38 cellular contexts compared by ENCODE assay signal in the genomic region with DNA sequence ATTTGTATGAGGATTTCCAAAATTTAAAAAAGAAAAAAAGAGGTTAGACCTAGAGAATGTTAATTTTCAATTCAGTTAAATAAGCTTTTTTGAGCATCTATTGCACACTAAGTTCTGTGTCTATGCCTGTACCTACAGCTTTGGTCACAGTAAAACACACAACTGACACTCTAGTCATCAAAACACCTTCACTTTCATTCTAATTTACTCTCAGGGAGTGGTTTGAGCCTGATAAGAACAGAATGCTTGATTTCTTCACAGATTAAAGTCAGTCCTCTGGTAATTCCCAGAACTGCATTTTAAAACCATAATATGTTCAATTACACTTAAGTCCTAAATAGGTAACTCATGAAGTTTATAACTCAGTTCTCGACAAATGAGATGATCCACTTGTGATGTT. TPM values are rescaled to one million over a fixed set of nuclear protein-coding genes. Genes with fewer than 3 reads are reported as not detected.
"Had no signal": no experiment of that assay in that cellular context is flagged by ENCODE, and none has a peak within 500 bp of the region (broad histone marks: within the 10 kb centered on the region; RNA-seq: fewer than 3 reads in every experiment).

No MANE protein-coding gene starts in this region.

- H3K4me1 ChIP-seq: adrenal gland, body of pancreas, breast epithelium had no signal

- H3K4me1 Mint-ChIP-seq: activated B cell treated with CpG ODN at 0.5 μM for 24 hours; activated CD4-positive, alpha-beta T cell treated with anti-CD3 and anti-CD28 coated beads, Interleukin-2, amount 10 ng/mL, durations not matched to agents 24 days and 14 days; activated naive CD8-positive, alpha-beta T cell treated with anti-CD3 and anti-CD28 coated beads for 36 hours; activated T-helper 17 cell treated with anti-CD3 and anti-CD28 coated beads, Interleukin-2, amount 50 U/mL, for 72 hours had no signal

- H3K4me3 ChIP-seq: adrenal gland, body of pancreas, breast epithelium had no signal

- H3K27ac Mint-ChIP-seq: activated B cell treated with CpG ODN at 0.5 μM for 24 hours; activated CD4-positive, alpha-beta memory T cell treated with anti-CD3 and anti-CD28 coated beads for 36 hours; activated CD4-positive, alpha-beta T cell treated with anti-CD3 and anti-CD28 coated beads, Interleukin-2, amount 10 ng/mL, durations not matched to agents 24 days and 14 days; activated CD8-positive, alpha-beta T cell treated with anti-CD3 and anti-CD28 coated beads for 36 hours; activated naive CD4-positive, alpha-beta T cell treated with anti-CD3 and anti-CD28 coated beads for 36 hours; activated naive CD4-positive, alpha-beta T cell treated with anti-CD3 and anti-CD28 coated beads, Interleukin-2, amount 50 U/mL, for 72 hours; activated naive CD8-positive, alpha-beta T cell treated with anti-CD3 and anti-CD28 coated beads for 36 hours; activated T-cell treated with anti-CD3 and anti-CD28 coated beads, Interleukin-2, amount 50 U/mL, for 72 hours; activated T-helper 1 cell treated with anti-CD3 and anti-CD28 coated beads, Interleukin-12 subunit alpha, Interleukin-12 subunit beta, Interleukin-2, Interleukin-4 antibody, amounts not matched to agents 30 ng/mL and 10 ng/mL and 1 ng/mL, durations not matched to agents 14 hours and 24 hours and 36 hours; activated T-helper 17 cell treated with anti-CD3 and anti-CD28 coated beads, Interleukin-2, amount 50 U/mL, for 72 hours; T-helper 1 cell treated with Interleukin-12 subunit alpha and Interleukin-12 subunit beta and Interleukin-4 antibody, amounts not matched to agents 30 μg/mL and 1 μg/mL, for 36 hours; T-helper 2 cell treated with Interferon-gamma antibody and Interleukin-4, amounts not matched to agents 5 μg/mL and 100 μg/mL, for 36 hours had no signal

- H3K4me3 Mint-ChIP-seq: activated B cell treated with CpG ODN at 0.5 μM for 24 hours; activated CD4-positive, alpha-beta memory T cell treated with anti-CD3 and anti-CD28 coated beads for 36 hours; activated CD4-positive, alpha-beta T cell treated with anti-CD3 and anti-CD28 coated beads, Interleukin-2, amount 10 ng/mL, durations not matched to agents 24 days and 14 days; activated CD8-positive, alpha-beta T cell treated with anti-CD3 and anti-CD28 coated beads for 36 hours; activated naive CD4-positive, alpha-beta T cell treated with anti-CD3 and anti-CD28 coated beads for 36 hours; activated naive CD8-positive, alpha-beta T cell treated with anti-CD3 and anti-CD28 coated beads for 36 hours; activated T-cell treated with anti-CD3 and anti-CD28 coated beads, Interleukin-2, amount 50 U/mL, for 4 hours; activated T-cell treated with anti-CD3 and anti-CD28 coated beads, Interleukin-2, amount 50 U/mL, for 72 hours; activated T-helper 1 cell treated with anti-CD3 and anti-CD28 coated beads, Interleukin-12 subunit alpha, Interleukin-12 subunit beta, Interleukin-2, Interleukin-4 antibody, amounts not matched to agents 30 ng/mL and 10 ng/mL and 1 ng/mL, durations not matched to agents 14 hours and 24 hours and 36 hours; activated T-helper 17 cell treated with anti-CD3 and anti-CD28 coated beads, Interleukin-2, amount 50 U/mL, for 72 hours; T-helper 1 cell treated with Interleukin-12 subunit alpha and Interleukin-12 subunit beta and Interleukin-4 antibody, amounts not matched to agents 30 μg/mL and 1 μg/mL, for 36 hours; T-helper 2 cell treated with Interferon-gamma antibody and Interleukin-4, amounts not matched to agents 5 μg/mL and 100 μg/mL, for 36 hours had no signal

- H3K27ac ChIP-seq: adrenal gland, body of pancreas, brain microvascular endothelial cell, breast epithelium, VCaP had no signal

- ATAC-seq: activated CD8-positive, alpha-beta T cell treated with anti-CD3 and anti-CD28 coated beads for 36 hours; activated naive CD4-positive, alpha-beta T cell treated with anti-CD3 and anti-CD28 coated beads, Interleukin-2, amount 50 U/mL, for 72 hours; activated T-cell treated with anti-CD3 and anti-CD28 coated beads, Interleukin-2, amount 50 U/mL, for 4 hours; activated T-cell treated with anti-CD3 and anti-CD28 coated beads, Interleukin-2, amount 50 U/mL, for 72 hours; activated T-helper 17 cell treated with anti-CD3 and anti-CD28 coated beads, Interleukin-2, amount 50 U/mL, for 72 hours; body of pancreas had no signal

- H3K27me3 ChIP-seq: adrenal gland, body of pancreas, brain microvascular endothelial cell, breast epithelium had no signal

- H3K36me3 Mint-ChIP-seq: activated CD4-positive, alpha-beta memory T cell treated with anti-CD3 and anti-CD28 coated beads for 36 hours; activated naive CD4-positive, alpha-beta T cell treated with anti-CD3 and anti-CD28 coated beads, Interleukin-2, amount 50 U/mL, for 72 hours; activated naive CD8-positive, alpha-beta T cell treated with anti-CD3 and anti-CD28 coated beads for 36 hours had no signal

- H3K9me3 Mint-ChIP-seq: activated B cell treated with CpG ODN at 0.5 μM for 24 hours; activated CD4-positive, alpha-beta memory T cell treated with anti-CD3 and anti-CD28 coated beads for 36 hours; activated CD4-positive, alpha-beta T cell treated with anti-CD3 and anti-CD28 coated beads, Interleukin-2, amount 10 ng/mL, durations not matched to agents 24 days and 14 days; activated CD8-positive, alpha-beta T cell treated with anti-CD3 and anti-CD28 coated beads for 36 hours; activated naive CD4-positive, alpha-beta T cell treated with anti-CD3 and anti-CD28 coated beads for 36 hours; activated naive CD4-positive, alpha-beta T cell treated with anti-CD3 and anti-CD28 coated beads, Interleukin-2, amount 50 U/mL, for 72 hours; activated naive CD8-positive, alpha-beta T cell treated with anti-CD3 and anti-CD28 coated beads for 36 hours; activated T-cell treated with anti-CD3 and anti-CD28 coated beads, Interleukin-2, amount 50 U/mL, for 4 hours; activated T-cell treated with anti-CD3 and anti-CD28 coated beads, Interleukin-2, amount 50 U/mL, for 72 hours; activated T-helper 1 cell treated with anti-CD3 and anti-CD28 coated beads, Interleukin-12 subunit alpha, Interleukin-12 subunit beta, Interleukin-2, Interleukin-4 antibody, amounts not matched to agents 30 ng/mL and 10 ng/mL and 1 ng/mL, durations not matched to agents 14 hours and 24 hours and 36 hours; activated T-helper 17 cell treated with anti-CD3 and anti-CD28 coated beads, Interleukin-2, amount 50 U/mL, for 72 hours; T-helper 1 cell treated with Interleukin-12 subunit alpha and Interleukin-12 subunit beta and Interleukin-4 antibody, amounts not matched to agents 30 μg/mL and 1 μg/mL, for 36 hours; T-helper 2 cell treated with Interferon-gamma antibody and Interleukin-4, amounts not matched to agents 5 μg/mL and 100 μg/mL, for 36 hours had no signal

- H3K9me3 ChIP-seq: adrenal gland, body of pancreas, breast epithelium had no signal

- DNase-seq: activated B cell treated with CpG ODN at 0.5 μM for 24 hours; activated CD4-positive, alpha-beta memory T cell treated with anti-CD3 and anti-CD28 coated beads for 36 hours; activated CD4-positive, alpha-beta T cell treated with anti-CD3 and anti-CD28 coated beads for 4 hours; activated CD4-positive, alpha-beta T cell treated with anti-CD3 and anti-CD28 coated beads, Interleukin-2, amount 10 ng/mL, durations not matched to agents 24 days and 14 days; activated CD4-positive, alpha-beta T cell treated with anti-CD3 and anti-CD28 coated beads, Interleukin-2, amount 50 U/mL, for 1 hour; activated CD4-positive, alpha-beta T cell treated with anti-CD3 and anti-CD28 coated beads, Interleukin-2, amount 50 U/mL, for 4 hours; activated CD4-positive, CD25-positive, alpha-beta regulatory T cell treated with anti-CD3 and anti-CD28 coated beads, Interleukin-2, amount 50 U/mL, for 72 hours; activated CD8-positive, alpha-beta memory T cell treated with anti-CD3 and anti-CD28 coated beads, Interleukin-2, amount 50 U/mL, for 4 hours; activated CD8-positive, alpha-beta T cell treated with anti-CD3 and anti-CD28 coated beads for 36 hours; activated effector memory CD4-positive, alpha-beta T cell treated with anti-CD3 and anti-CD28 coated beads, Interleukin-2, amount 50 U/mL, for 16 hours; activated gamma-delta T cell treated with Interleukin-2 at 50 U/mL for 16 hours; activated naive CD4-positive, alpha-beta T cell; activated naive CD4-positive, alpha-beta T cell treated with anti-CD3 and anti-CD28 coated beads for 36 hours; activated naive CD4-positive, alpha-beta T cell treated with anti-CD3 and anti-CD28 coated beads, Interleukin-2, amount 50 U/mL, for 16 hours; activated naive CD8-positive, alpha-beta T cell treated with anti-CD3 and anti-CD28 coated beads for 36 hours; activated T-cell treated with anti-CD3 and anti-CD28 coated beads for 4 hours; activated T-cell treated with anti-CD3 and anti-CD28 coated beads, Interleukin-2, amount 50 U/mL, for 1 hour; activated T-cell treated with anti-CD3 and anti-CD28 coated beads, Interleukin-2, amount 50 U/mL, for 4 hours; activated T-cell treated with anti-CD3 and anti-CD28 coated beads, Interleukin-2, amount 50 U/mL, for 72 hours; adrenal gland; amniotic stem cell; aorta; body of pancreas; brain microvascular endothelial cell; central memory CD4-positive, alpha-beta T cell; T-helper 1 cell; T-helper 2 cell; T-helper 9 cell had no signal

- H3K36me3 ChIP-seq: adrenal gland, brain microvascular endothelial cell, breast epithelium had no signal

RNA-seq across cellular contexts. Expression of gene SLC5A8, which starts 9.2 kb away (rescaled TPM):
- total RNA-seq: activated B cell treated with CpG ODN at 0.5 μM for 24 hours; activated CD4-positive, alpha-beta memory T cell treated with anti-CD3 and anti-CD28 coated beads for 36 hours; activated CD4-positive, alpha-beta T cell treated with anti-CD3 and anti-CD28 coated beads, Interleukin-2, amount 10 ng/mL, durations not matched to agents 24 days and 14 days; activated CD8-positive, alpha-beta memory T cell treated with anti-CD3 and anti-CD28 coated beads for 36 hours; activated CD8-positive, alpha-beta T cell treated with anti-CD3 and anti-CD28 coated beads for 36 hours; activated naive CD4-positive, alpha-beta T cell treated with anti-CD3 and anti-CD28 coated beads for 36 hours; activated naive CD4-positive, alpha-beta T cell treated with anti-CD3 and anti-CD28 coated beads, Interleukin-2, amount 50 U/mL, for 72 hours; activated naive CD8-positive, alpha-beta T cell treated with anti-CD3 and anti-CD28 coated beads for 36 hours; activated T-cell treated with anti-CD3 and anti-CD28 coated beads, Interleukin-2, amount 50 U/mL, for 4 hours; activated T-cell treated with anti-CD3 and anti-CD28 coated beads, Interleukin-2, amount 50 U/mL, for 72 hours; activated T-helper 1 cell treated with anti-CD3 and anti-CD28 coated beads, Interleukin-12 subunit alpha, Interleukin-12 subunit beta, Interleukin-2, Interleukin-4 antibody, amounts not matched to agents 30 ng/mL and 10 ng/mL and 1 ng/mL, durations not matched to agents 14 hours and 24 hours and 36 hours; activated T-helper 17 cell treated with anti-CD3 and anti-CD28 coated beads, Interleukin-2, amount 50 U/mL, for 72 hours; aorta; astrocyte; body of pancreas; cardiac septum had no signal
- polyA plus RNA-seq: aorta had no signal
